In genomic region chr5:170267431-170268152, GRCh38 we compare ENCODE assay signal across 9 cellular contexts. TPM values are rescaled to one million over a fixed set of nuclear protein-coding genes. Genes with fewer than 3 reads are reported as not detected.
DNase-seq lines count a peak whose midpoint lies in the region; ATAC-seq and TF ChIP-seq lines count a peak whose summit lies in the region.
"Had no signal": no experiment of that assay in that cellular context is flagged by ENCODE, and none has a peak within 500 bp of the region (broad histone marks: within the 10 kb centered on the region; RNA-seq: fewer than 3 reads in every experiment).

No MANE protein-coding gene starts in this region.

- H3K9me3 Mint-ChIP-seq in activated naive CD8-positive, alpha-beta T cell treated with anti-CD3 and anti-CD28 coated beads for 36 hours = no peaks in the 10 kb centered on the region

- peaks cover 0 to 93% (median under 1%) of the 10 kb centered on the region in 9 donors for H3K36me3 ChIP-seq in heart right ventricle

- intact Hi-C loops in heart right ventricle (cut with DNase I) = loop anchor here in 9 of 10 donors (2.0 to 10.0 kb wide), 8 partner anchors 40 to 155 kb away; no protein-coding TSS in a partner anchor

- H3K27ac ChIP-seq in heart right ventricle = peak overlapping the region in 3 of 10 donors; percentile 8 to 88 (median 16)

- peak overlapping the region; percentile 92 for H3K27ac Mint-ChIP-seq in activated naive CD8-positive, alpha-beta T cell treated with anti-CD3 and anti-CD28 coated beads for 36 hours

- WGBS in heart right ventricle, 2 donors = 33 to 35% methylated on average over 16 of the region's 16 CpGs

- ATAC-seq in GM21825 (IDR thresholded peaks at IDR 0.05; ENCODE audit: unreplicated experiment) = peak; percentile 82
- peak; percentile 61 to 81 (median 74) for ATAC-seq in heart right ventricle

- H3K4me1 Mint-ChIP-seq in activated naive CD8-positive, alpha-beta T cell treated with anti-CD3 and anti-CD28 coated beads for 36 hours = peaks cover 91% of the 10 kb centered on the region

- H3K27me3 ChIP-seq in heart right ventricle = peaks cover 0 to 16% (median 0%) of the 10 kb centered on the region in 7 donors

- TF ChIP-seq CTCF in LNCAP (IDR thresholded peaks at IDR 0.05) (peak; percentile 89), heart right ventricle (IDR thresholded peaks at IDR 0.05) (peak; percentile 78 to 90 (median 85)), retinal pigment epithelial cell (conservative IDR thresholded peaks at IDR 0.05; ENCODE audit: low read depth, low read length) (peak; percentile 94)

- no peaks in the 10 kb centered on the region for H3K9me3 ChIP-seq in heart right ventricle

- H3K4me3 ChIP-seq in heart right ventricle (peak overlapping the region in 2 of 10 donors; percentile 17 to 18), retinal pigment epithelial cell (ENCODE audit: low read length) (no peak overlapping the region)

- peak overlapping the region; percentile 62 for H3K4me3 Mint-ChIP-seq in activated naive CD8-positive, alpha-beta T cell treated with anti-CD3 and anti-CD28 coated beads for 36 hours

- H3K36me3 Mint-ChIP-seq in activated naive CD8-positive, alpha-beta T cell treated with anti-CD3 and anti-CD28 coated beads for 36 hours = peaks cover 86% of the 10 kb centered on the region

- H3K27me3 Mint-ChIP-seq in activated naive CD8-positive, alpha-beta T cell treated with anti-CD3 and anti-CD28 coated beads for 36 hours = no peaks in the 10 kb centered on the region

- DNase-seq in EH (ENCODE audit: low read depth) = peak; percentile 65
- DNase-seq in SKM-1 (lab: John Stamatoyannopoulos, UW; ENCODE audit: unreplicated experiment) = peak; percentile 75
- DNase-seq in activated naive CD8-positive, alpha-beta T cell treated with anti-CD3 and anti-CD28 coated beads for 36 hours = peak; percentile 79
- peak; percentile 72 to 80 for DNase-seq in heart right ventricle
- DNase-seq in retinal pigment epithelial cell (ENCODE audit: low read depth) = peak; percentile 21
- no peak for DNase-seq in cerebellar nuclear complex (lab: John Stamatoyannopoulos, UW)

- peaks cover 0 to 81% (median 13%) of the 10 kb centered on the region in 9 donors for H3K4me1 ChIP-seq in heart right ventricle

RNA-seq across cellular contexts. Expression of gene LCP2, which starts 30.0 kb away (rescaled TPM):
- total RNA-seq in activated naive CD8-positive, alpha-beta T cell treated with anti-CD3 and anti-CD28 coated beads for 36 hours = 100 to 1,000 TPM; 192 to 199 TPM
- 10 to 100 TPM in 2 of 10 donors, 1 to 10 TPM in 8; 3.2 to 35.1 (median 4.6) TPM for total RNA-seq in heart right ventricle
- polyA plus RNA-seq in heart right ventricle = 1 to 10 TPM; 2.7 to 5.2 TPM

RNA-seq across cellular contexts. Expression of gene C5orf58, which starts 34.8 kb away (rescaled TPM):
- total RNA-seq in activated naive CD8-positive, alpha-beta T cell treated with anti-CD3 and anti-CD28 coated beads for 36 hours = not detected
- total RNA-seq in heart right ventricle = 1 to 10 TPM in 1 of 10 donors, under 1 TPM in 1, not detected in 8; 0.56 to 1.1 TPM
- polyA plus RNA-seq in heart right ventricle = not detected
- total RNA-seq: mononuclear cell had no signal

Comparison
In these comparisons a context has a peak if more than half of its experiments do, and no peak if none do; other contexts are left out.
1. DNase-seq: peak in EH (single experiment), SKM-1 (single experiment), activated naive CD8-positive, alpha-beta T cell treated with anti-CD3 and anti-CD28 coated beads for 36 hours (single experiment), heart right ventricle (2 of 2) and retinal pigment epithelial cell (single experiment); none in cerebellar nuclear complex (0 of 2).
2. RNA of gene LCP2, which starts 30.0 kb away (total RNA-seq): 192 to 199 TPM in activated naive CD8-positive, alpha-beta T cell treated with anti-CD3 and anti-CD28 coated beads for 36 hours; 3.2 to 35.1 TPM in heart right ventricle; every median in the first group is over 4 times any median in the second.
3. Peak in every context shown above with its lines, with median percentiles within 50 percentile points of each other: CTCF ChIP-seq.